ENCODE assay signal across 1 cellular context in genomic region chr19:9709305-9709704, GRCh38.
TF ChIP-seq lines count a peak whose summit lies in the region.

No MANE protein-coding gene starts in this region.

TF ChIP-seq in SK-N-SH, 30 proteins besides CTCF, POLR2A, EP300 and RAD21 (continued from another document):
- TF ChIP-seq ZBTB33 (IDR thresholded peaks at IDR 0.05; ENCODE audit: borderline replicate concordance, low read depth) (no peak), RXRA (IDR thresholded peaks at IDR 0.05; ENCODE audit: borderline replicate concordance, low read depth) (no peak), GATA2 (CRISPR knock-in tag; IDR thresholded peaks at IDR 0.05) (no peak), FOXJ3 (CRISPR knock-in tag; IDR thresholded peaks at IDR 0.05) (no peak), SIN3A (IDR thresholded peaks at IDR 0.05; ENCODE audit: borderline replicate concordance, low read depth, low read length) (no peak)
